Comparison of ENCODE assay signal across 10 cellular contexts in the genomic region with DNA sequence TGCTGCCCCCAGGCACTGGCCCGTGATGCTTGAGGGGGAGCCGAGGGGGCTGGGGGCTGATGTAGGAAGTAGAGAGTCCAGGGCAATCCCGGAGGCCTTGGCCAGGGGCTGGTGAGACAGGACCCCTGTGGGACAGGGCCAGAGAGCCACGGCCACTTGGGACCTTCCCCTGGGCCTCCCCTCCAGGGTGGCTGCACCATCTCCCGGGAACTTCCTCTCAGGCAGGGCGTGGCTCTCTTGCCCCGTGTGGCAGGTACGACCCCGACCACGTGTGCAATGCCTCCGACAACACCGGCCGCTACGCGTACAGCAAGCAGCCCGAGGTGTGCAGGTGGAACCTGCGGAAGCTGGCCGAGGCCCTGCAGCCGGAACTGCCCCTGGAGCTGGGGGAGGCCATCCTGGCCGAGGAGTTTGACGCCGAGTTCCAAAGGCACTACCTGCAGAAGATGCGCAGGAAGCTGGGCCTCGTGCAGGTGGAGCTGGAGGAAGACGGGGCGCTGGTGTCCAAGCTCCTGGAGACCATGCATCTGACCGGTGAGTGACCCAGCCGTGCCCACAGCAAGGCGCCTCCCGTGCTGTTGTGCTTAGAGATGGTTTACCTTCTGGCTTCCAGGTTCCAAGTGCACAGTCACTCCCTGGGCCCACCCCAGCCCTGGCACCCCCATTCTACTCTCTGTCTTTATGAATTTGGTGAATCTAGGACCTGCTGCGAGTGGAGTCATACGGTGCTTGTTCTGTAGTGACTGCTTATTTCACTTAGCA. TPM values are rescaled to one million over a fixed set of nuclear protein-coding genes. Genes with fewer than 3 reads are reported as not detected.
"Had no signal": no experiment of that assay in that cellular context is flagged by ENCODE, and none has a peak within 500 bp of the region (broad histone marks: within the 10 kb centered on the region; RNA-seq: fewer than 3 reads in every experiment).

No MANE protein-coding gene starts in this region.

- H3K27me3 ChIP-seq: hepatocyte, left lung, upper lobe of left lung had no signal

- H3K4me3 Mint-ChIP-seq: activated naive CD8-positive, alpha-beta T cell; T-cell had no signal

- H3K4me3 ChIP-seq: hepatocyte, left lung, upper lobe of left lung had no signal

- H3K27me3 Mint-ChIP-seq: activated naive CD8-positive, alpha-beta T cell; naive thymus-derived CD8-positive, alpha-beta T cell; T-cell had no signal

- H3K9me3 Mint-ChIP-seq: naive thymus-derived CD8-positive, alpha-beta T cell; T-cell had no signal

- H3K9me3 ChIP-seq: left lung, upper lobe of left lung had no signal

- DNase-seq: amniotic stem cell, islet precursor cell, T1000 had no signal

- H3K27ac ChIP-seq: hepatocyte, left lung, upper lobe of left lung had no signal

RNA-seq across cellular contexts. Expression of gene PANX2, which starts 40.0 kb away (rescaled TPM):
- total RNA-seq: skeletal muscle tissue had no signal
